Comparison of ENCODE assay signal across 1 cellular context in genomic region chr1:67097305-67097704, GRCh38.
A peak's percentile ranks its signal among the peaks of the same experiment; 100 is the strongest.
TF ChIP-seq lines count a peak whose summit lies in the region.

No MANE protein-coding gene starts in this region.

TF ChIP-seq in GM23338, 12 proteins besides CTCF, POLR2A, EP300 and RAD21 (continued from another document):
- TF ChIP-seq REST (IDR thresholded peaks at IDR 0.05; ENCODE audit: unreplicated experiment) (no peak), CREB1 (CRISPR knock-in tag; IDR thresholded peaks at IDR 0.05; ENCODE audit: low read depth) (no peak), ZNF462 (CRISPR knock-in tag; IDR thresholded peaks at IDR 0.05) (peak; percentile 98)
